ENCODE assay signal across 10 cellular contexts in the genomic region with DNA sequence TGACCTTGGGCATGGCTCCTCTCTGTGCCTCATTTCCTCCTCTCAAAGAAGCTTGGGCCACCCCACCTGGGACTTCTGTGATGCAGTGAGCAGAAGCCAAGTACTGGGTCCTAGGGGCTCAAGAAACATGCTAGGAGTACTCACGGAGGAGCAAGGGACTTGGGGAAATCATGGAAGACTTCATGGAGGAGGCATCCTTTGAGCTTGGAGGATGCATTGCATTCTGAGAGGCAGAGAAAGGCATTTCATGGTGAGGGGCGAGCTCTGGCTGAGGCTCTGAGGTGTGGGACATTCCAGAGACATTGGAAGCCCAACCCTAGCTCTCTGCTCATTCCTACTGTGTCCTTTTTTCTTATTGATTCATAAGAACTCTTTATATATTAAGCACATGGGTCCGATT. TPM values are rescaled to one million over a fixed set of nuclear protein-coding genes. Genes with fewer than 3 reads are reported as not detected.
DNase-seq lines count a peak whose midpoint lies in the region; ATAC-seq, FAIRE-seq and TF ChIP-seq lines count a peak whose summit lies in the region.
"Not testable (repeated sequence)": the region's sequence is repeated elsewhere in the genome, so short reads cannot be mapped to it uniquely, and the experiment has no call there.
"Had no signal": no experiment of that assay in that cellular context is flagged by ENCODE, and none has a peak within 500 bp of the region (broad histone marks: within the 10 kb centered on the region; RNA-seq: fewer than 3 reads in every experiment).

No MANE protein-coding gene starts in this region.

- not testable (repeated sequence) for H3K4me1 Mint-ChIP-seq in glutamatergic neuron (ENCODE audit: low read depth, unreplicated experiment)

- BruUV-seq in HCT116 (replicated peaks; lab: Mats Ljungman, UMichigan); K562 (replicated peaks; lab: Mats Ljungman, UMichigan): not testable (repeated sequence)

- 86% methylated on average over 3 of the region's 3 CpGs for WGBS in A549 (ENCODE audit: missing lambda C conversion rate)
- WGBS in K562 (ENCODE audit: insufficient coverage, low coverage, missing lambda C conversion rate): 6% methylated on average over 3 of the region's 3 CpGs
- WGBS in smooth muscle cell (ENCODE audit: low lambda C conversion rate): 92% methylated on average over 3 of the region's 3 CpGs

- ATAC-seq in A549; HCT116; RWPE2 (ENCODE audit: low read depth); K562: not testable (repeated sequence)

- intact Hi-C loops in HCT116 (cut with micrococcal nuclease); K562 (cut with micrococcal nuclease): not testable (repeated sequence)

- DNase-seq in A549 (ENCODE audit: low read depth in 1 of 2, low spot score in 1 of 2); HCT116 (ENCODE audit: low read depth, low spot score); RWPE2 (ENCODE audit: low spot score); K562 (ENCODE audit: extremely low read depth in 1 of 4, low spot score in 3 of 4); glutamatergic neuron; osteoblast (ENCODE audit: insufficient read length, low spot score, missing footprints); smooth muscle cell (lab: John Stamatoyannopoulos, UW; ENCODE audit: unreplicated experiment): not testable (repeated sequence)

- TF ChIP-seq RAD21 in A549 (conservative IDR thresholded peaks at IDR 0.05 in 1 of 2, IDR thresholded peaks at IDR 0.05 in 1 of 2); HCT116 (IDR thresholded peaks at IDR 0.05; ENCODE audit: low read depth); K562 (CRISPR knock-in tag; conservative IDR thresholded peaks at IDR 0.05 in 1 of 2, IDR thresholded peaks at IDR 0.05 in 1 of 2): not testable (repeated sequence)

- not testable (repeated sequence) for TF ChIP-seq EP300 in A549 (IDR thresholded peaks at IDR 0.05); K562 (IDR thresholded peaks at IDR 0.05; ENCODE audit: low read length)

- H3K36me3 ChIP-seq in HCT116 (ENCODE audit: control insufficient read depth in 1 of 2, insufficient read depth in 2 of 2, low read length in 2 of 2); RWPE2 (ENCODE audit: low read depth); K562 (ENCODE audit: control insufficient read depth, insufficient read depth, low read length); osteoblast (ENCODE audit: insufficient read depth, low read length); smooth muscle cell (ENCODE audit: low read depth): not testable (repeated sequence)

- not testable (repeated sequence) for TF ChIP-seq CTCF in A549 (IDR thresholded peaks at IDR 0.05); HCT116 (IDR thresholded peaks at IDR 0.05 in 2 of 3, conservative IDR thresholded peaks at IDR 0.05 in 1 of 3; ENCODE audit: borderline replicate concordance in 1 of 3, insufficient read depth in 1 of 3, low read depth in 2 of 3, low read length in 2 of 3); RWPE2 (IDR thresholded peaks at IDR 0.05; ENCODE audit: poor library complexity, severe bottlenecking); K562 (IDR thresholded peaks at IDR 0.05 in 2 of 3, conservative IDR thresholded peaks at IDR 0.05 in 1 of 3; ENCODE audit: insufficient read depth in 2 of 3, low read depth in 1 of 3, low read length in 3 of 3); glutamatergic neuron (IDR thresholded peaks at IDR 0.05; ENCODE audit: partially characterized antibody, unreplicated experiment); osteoblast (IDR thresholded peaks at IDR 0.05; ENCODE audit: extremely low read depth, low read depth, low read length); smooth muscle cell (IDR thresholded peaks at IDR 0.05; ENCODE audit: borderline replicate concordance, insufficient read depth, poor library complexity, severe bottlenecking)

- H3K27me3 Mint-ChIP-seq in glutamatergic neuron (ENCODE audit: unreplicated experiment): not testable (repeated sequence)

- H3K79me2 ChIP-seq in HCT116 (ENCODE audit: insufficient read depth, low read length); K562 (ENCODE audit: control insufficient read depth, insufficient read depth, low read length); osteoblast (ENCODE audit: insufficient read depth, low read length); smooth muscle cell (ENCODE audit: low read depth): not testable (repeated sequence)

- H3K9me1 ChIP-seq in K562 (ENCODE audit: control insufficient read depth, insufficient read depth, low read length): not testable (repeated sequence)

- not testable (repeated sequence) for H3K9ac ChIP-seq in HCT116 (ENCODE audit: low read length); K562 (ENCODE audit: insufficient read depth in 1 of 2, low read depth in 2 of 2, low read length in 2 of 2); smooth muscle cell (ENCODE audit: low read depth)

- peak overlapping the region in 1 of 2 experiments; percentile 79; a peak in 4 of 6 replicates for H3K27ac ChIP-seq in A549
- peak overlapping the region; percentile 59; the same call in 1 of the 2 replicates for H3K27ac ChIP-seq in HCT116 (ENCODE audit: low read depth, low read length)
- H3K27ac ChIP-seq in RWPE2 (ENCODE audit: poor library complexity, severe bottlenecking): peak overlapping the region; percentile 74
- not testable (repeated sequence) for H3K27ac ChIP-seq in K562 (ENCODE audit: extremely low read depth, low read depth, low read length)
- peak overlapping the region; percentile 67 for H3K27ac ChIP-seq in osteoblast (ENCODE audit: low read depth, low read length)
- peak overlapping the region; percentile 90 for H3K27ac ChIP-seq in smooth muscle cell (ENCODE audit: low read depth)

- not testable (repeated sequence) for H3K36me3 Mint-ChIP-seq in glutamatergic neuron (ENCODE audit: unreplicated experiment)

- H4K20me1 ChIP-seq in HCT116 (ENCODE audit: insufficient read depth); K562 (replicated peaks; ENCODE audit: control insufficient read depth, insufficient read depth, low read length); osteoblast (ENCODE audit: insufficient read depth, low read length); smooth muscle cell (ENCODE audit: low read depth): not testable (repeated sequence)

- H3K4me2 ChIP-seq in A549; HCT116 (ENCODE audit: low read length); K562 (ENCODE audit: insufficient read depth, low read length); osteoblast (ENCODE audit: insufficient read depth, low read length); smooth muscle cell: not testable (repeated sequence)

- not testable (repeated sequence) for H2AFZ ChIP-seq in HCT116 (ENCODE audit: low read depth, low read length, poor library complexity, severe bottlenecking); K562 (ENCODE audit: low read depth, low read length); osteoblast (ENCODE audit: low read length); smooth muscle cell (ENCODE audit: low read depth)

- FAIRE-seq in A549 (lab: Jason Lieb, UNC) (peak; percentile 78), K562 (lab: Jason Lieb, UNC) (peak; percentile 19)

- not testable (repeated sequence) for H3K4me3 Mint-ChIP-seq in glutamatergic neuron (ENCODE audit: unreplicated experiment)

- H3K9me2 ChIP-seq in HCT116 (ENCODE audit: insufficient read depth): not testable (repeated sequence)

- peaks cover 11% of the 10 kb centered on the region for H3K9me3 Mint-ChIP-seq in glutamatergic neuron (ENCODE audit: unreplicated experiment)

- H3K4me1 ChIP-seq in A549: peaks cover 16% of the 10 kb centered on the region
- peaks cover 21 to 29% of the 10 kb centered on the region in 2 experiments for H3K4me1 ChIP-seq in HCT116 (ENCODE audit: control insufficient read depth in 1 of 2, insufficient read depth in 2 of 2, low read length in 2 of 2)
- not testable (repeated sequence) for H3K4me1 ChIP-seq in RWPE2 (ENCODE audit: insufficient read depth, poor library complexity, severe bottlenecking); K562 (replicated peaks in 1 of 2; ENCODE audit: control insufficient read depth in 2 of 2, insufficient read depth in 2 of 2, low read length in 2 of 2); osteoblast (ENCODE audit: insufficient read depth, low read length); smooth muscle cell (ENCODE audit: low read depth)

- in situ Hi-C loops in K562 (cut with MboI): loop anchor here (25.0 kb wide), 1 partner anchor 684 kb away; no protein-coding TSS in a partner anchor

- not testable (repeated sequence) for TF ChIP-seq POLR2A in A549 (IDR thresholded peaks at IDR 0.05; ENCODE audit: low read length); HCT116 (IDR thresholded peaks at IDR 0.05; ENCODE audit: borderline replicate concordance, extremely low read depth, insufficient read depth, insufficient read length); K562 (conservative IDR thresholded peaks at IDR 0.05)

- H3F3A ChIP-seq in smooth muscle cell (ENCODE audit: low read depth): not testable (repeated sequence)

- peak overlapping the region; percentile 38 for H3K27ac Mint-ChIP-seq in glutamatergic neuron (ENCODE audit: unreplicated experiment)

- POLR2A ChIA-PET in A549 (lab: Yijun Ruan, JAX); HCT116 (lab: Charles Lee); K562 (lab: Yijun Ruan, JAX): not testable (repeated sequence)

- H3K9me3 ChIP-seq in A549; HCT116 (ENCODE audit: control insufficient read depth in 1 of 2, insufficient read depth in 1 of 2, low read depth in 1 of 2, low read length in 2 of 2); RWPE2 (ENCODE audit: severe bottlenecking); K562 (replicated peaks; ENCODE audit: control insufficient read depth, insufficient read depth, low read depth, low read length); osteoblast (ENCODE audit: low read depth, low read length); smooth muscle cell (replicated peaks; ENCODE audit: low read depth): not testable (repeated sequence)

- H3K27me3 ChIP-seq in HCT116 (ENCODE audit: insufficient read depth, low read length); RWPE2 (ENCODE audit: insufficient read depth, poor library complexity, severe bottlenecking); osteoblast (ENCODE audit: insufficient read depth, low read length); smooth muscle cell (ENCODE audit: low read depth): not testable (repeated sequence)
- peaks cover 0 to 20% of the 10 kb centered on the region in 2 experiments; a peak in 2 of 5 replicates for H3K27me3 ChIP-seq in K562 (ENCODE audit: control insufficient read depth in 2 of 2, insufficient read depth in 2 of 2, low read length in 2 of 2)

- H3K4me3 ChIP-seq in A549; HCT116 (replicated peaks in 1 of 2; ENCODE audit: low read depth in 1 of 2, low read length in 2 of 2); RWPE2 (ENCODE audit: severe bottlenecking); K562; osteoblast (ENCODE audit: insufficient read depth, low read length); smooth muscle cell: not testable (repeated sequence)

- CTCF ChIA-PET in A549 (lab: Yijun Ruan, JAX) (interaction anchor here (1.5 kb wide), 1 partner anchor 124 kb away, joined by 3 read pairs; no protein-coding TSS in a partner anchor), HCT116 (lab: Charles Lee) (interaction anchor here (0.6 kb wide), 1 partner anchor 239 kb away, joined by 6 read pairs; no protein-coding TSS in a partner anchor)
- CTCF ChIA-PET in K562 (lab: Yijun Ruan, JAX; ENCODE audit: low intra/inter-chr PET ratio): not testable (repeated sequence)

- RAD21 ChIA-PET in HCT116 (lab: Charles Lee; ENCODE audit: low non-redundant PET in 1 of 2, low total read pairs in 2 of 2, uncharacterized antibody in 2 of 2, unreplicated experiment in 2 of 2): not testable (repeated sequence)

RNA-seq across cellular contexts. Expression of a gene that starts 26.8 kb away (rescaled TPM):
- polyA plus RNA-seq in A549 (2011; rRNA removed) (0.34 and 0.38 TPM in 2 replicates), A549 (2017; fragmentation: RNase III; extraction: RNeasy Plus Mini Kit Qiagen cat#74134 plus additional on column Dnase treatment) (0.44 to 0.54 TPM (median 0.46 TPM) in 3 replicates), K562 (2011; rRNA removed) (not detected in 2 replicates), K562 (2014; fragmentation: Illumina TruSeq; extraction: Trizol) (not detected in 2 replicates), K562 (2014; fragmentation: Nextera tagmentation; extraction: Ambion mirVana) (not detected), K562 (2014; rRNA removed) (not detected in 2 replicates), smooth muscle cell (0.18 and 1.0 TPM in 2 replicates)
- 0.82 and 1.0 TPM in 2 replicates for polyA plus RNA-seq in A549 (2012; cell fraction: cytosol; rRNA removed)
- 1.5 and 1.7 TPM in 2 replicates for polyA plus RNA-seq in A549 (2012; cell fraction: nucleus; rRNA removed)
- polyA minus RNA-seq in A549 (2011; rRNA and poly(A)+ RNA removed): 0.37 and 0.44 TPM in 2 replicates
- total RNA-seq in HCT116 (2021; ENCODE audit: unreplicated experiment) (5.8 TPM), K562 (2014; rRNA removed) (0.12 TPM in 1 of 2 replicates, not detected in the other), K562 (2014; rRNA removed; fragmentation: Illumina TruSeq; extraction: Trizol) (not detected in 2 replicates), K562 (2015; rRNA removed; fragmentation: Illumina TruSeq; extraction: Trizol) (not detected in 2 replicates), K562 (2021) (0.02 TPM in 1 of 2 replicates, not detected in the other), glutamatergic neuron (ENCODE audit: unreplicated experiment) (9.6 TPM), osteoblast (under 0.01 and 0.29 TPM in 2 replicates), smooth muscle cell (0.04 TPM in 2 replicates)
- 4.2 and 5.1 TPM in 2 replicates for polyA plus RNA-seq in HCT116 (2012)
- total RNA-seq in K562 (2011; cell fraction: chromatin; rRNA removed; ENCODE audit: low replicate concordance): not detected in 2 replicates
- not detected in 2 replicates for total RNA-seq in K562 (2011; cell fraction: nucleolus; rRNA removed)
- not detected in 2 replicates for total RNA-seq in K562 (2011; cell fraction: nucleoplasm; rRNA removed)
- polyA plus RNA-seq in K562 (2011; cell fraction: cytosol; rRNA removed): 0.01 and 0.03 TPM in 2 replicates
- not detected in 2 replicates for polyA plus RNA-seq in K562 (2011; cell fraction: nucleus; rRNA removed)
- not detected in 2 replicates for polyA plus RNA-seq in K562 (2012)
- polyA minus RNA-seq in K562 (2011; rRNA and poly(A)+ RNA removed): not detected in 2 replicates
- not detected in 2 replicates for polyA minus RNA-seq in K562 (2011; cell fraction: cytosol; rRNA and poly(A)+ RNA removed)
- not detected in 2 replicates for polyA minus RNA-seq in K562 (2011; cell fraction: nucleus; rRNA and poly(A)+ RNA removed)
- total RNA-seq: Calu3, HT-29 had no signal
- polyA plus RNA-seq: IgD-negative memory B cell had no signal
